Comparison of ENCODE assay signal across 10 cellular contexts in genomic region chr12:69685810-69686209, GRCh38. TPM values are rescaled to one million over a fixed set of nuclear protein-coding genes. Genes with fewer than 3 reads are reported as not detected.
A peak's percentile ranks its signal among the peaks of the same experiment; 100 is the strongest.
DNase-seq lines count a peak whose midpoint lies in the region; ATAC-seq, FAIRE-seq and TF ChIP-seq lines count a peak whose summit lies in the region.
"Had no signal": no experiment of that assay in that cellular context is flagged by ENCODE, and none has a peak within 500 bp of the region (broad histone marks: within the 10 kb centered on the region; RNA-seq: fewer than 3 reads in every experiment).

No MANE protein-coding gene starts in this region.

- H3K4me3 Mint-ChIP-seq in activated T-helper 17 cell treated with anti-CD3 and anti-CD28 coated beads, Interleukin-2, amount 50 U/mL, for 72 hours: no peak overlapping the region
- H3K4me3 Mint-ChIP-seq in nephron (no peak overlapping the region), neural progenitor cell (no peak overlapping the region)
- H3K4me3 Mint-ChIP-seq: activated CD4-positive, alpha-beta memory T cell treated with anti-CD3 and anti-CD28 coated beads, Interleukin-2, amount 10 ng/mL, durations not matched to agents 7 days and 5 days had no signal

- no peak overlapping the region for H3K4me2 ChIP-seq in neural progenitor cell

- no peaks in the 10 kb centered on the region for H3K36me3 ChIP-seq in neural progenitor cell

- TF ChIP-seq POLR2A in GM12891 (IDR thresholded peaks at IDR 0.05; ENCODE audit: low read depth, low read length): no peak

- no peaks in the 10 kb centered on the region for H4K20me1 ChIP-seq in neural progenitor cell (ENCODE audit: low read depth)

- no peaks in the 10 kb centered on the region for H3K36me3 Mint-ChIP-seq in activated T-helper 17 cell treated with anti-CD3 and anti-CD28 coated beads, Interleukin-2, amount 50 U/mL, for 72 hours (ENCODE audit: low read depth)
- H3K36me3 Mint-ChIP-seq in nephron (ENCODE audit: low read depth) (no peaks in the 10 kb centered on the region), neural progenitor cell (no peaks in the 10 kb centered on the region)

- H3F3A ChIP-seq in neural progenitor cell (ENCODE audit: low read depth): peaks cover 50% of the 10 kb centered on the region

- H3K4me3 ChIP-seq in neural progenitor cell: no peak overlapping the region
- H3K4me3 ChIP-seq: dorsolateral prefrontal cortex had no signal

- no peaks in the 10 kb centered on the region for H3K79me2 ChIP-seq in neural progenitor cell (ENCODE audit: low read depth)

- no peak overlapping the region for H3K9ac ChIP-seq in neural progenitor cell

- H3K27ac Mint-ChIP-seq in activated T-helper 17 cell treated with anti-CD3 and anti-CD28 coated beads, Interleukin-2, amount 50 U/mL, for 72 hours: no peak overlapping the region
- H3K27ac Mint-ChIP-seq in nephron: peak overlapping the region; percentile 43 to 79 (median 43)
- no peak overlapping the region for H3K27ac Mint-ChIP-seq in neural progenitor cell
- H3K27ac Mint-ChIP-seq: activated CD4-positive, alpha-beta memory T cell treated with anti-CD3 and anti-CD28 coated beads, Interleukin-2, amount 10 ng/mL, durations not matched to agents 7 days and 5 days had no signal

- TF ChIP-seq CTCF in nephron (IDR thresholded peaks at IDR 0.05; ENCODE audit: unreplicated experiment in 3 of 3) (no peak), neural progenitor cell (IDR thresholded peaks at IDR 0.05) (no peak)

- no peak overlapping the region for H2AFZ ChIP-seq in neural progenitor cell (replicated peaks)

- H3K9me3 Mint-ChIP-seq in activated T-helper 17 cell treated with anti-CD3 and anti-CD28 coated beads, Interleukin-2, amount 50 U/mL, for 72 hours: no peaks in the 10 kb centered on the region
- H3K9me3 Mint-ChIP-seq in nephron: no peaks in the 10 kb centered on the region
- H3K9me3 Mint-ChIP-seq in neural progenitor cell: no peaks in the 10 kb centered on the region
- H3K9me3 Mint-ChIP-seq: activated CD4-positive, alpha-beta memory T cell treated with anti-CD3 and anti-CD28 coated beads, Interleukin-2, amount 10 ng/mL, durations not matched to agents 7 days and 5 days had no signal

- H3K4me1 ChIP-seq in neural progenitor cell: peaks cover 53% of the 10 kb centered on the region

- DNase-seq in neural progenitor cell (ENCODE audit: low spot score): no peak
- no peak for DNase-seq in GM12891 (ENCODE audit: insufficient read length, low spot score)
- DNase-seq in hypothalamus (lab: John Stamatoyannopoulos, UW): no peak
- DNase-seq in foreskin melanocyte: no peak
- DNase-seq: activated CD4-positive, alpha-beta memory T cell treated with anti-CD3 and anti-CD28 coated beads, Interleukin-2, amount 10 ng/mL, durations not matched to agents 7 days and 5 days; dorsolateral prefrontal cortex had no signal

- FAIRE-seq in GM12891 (lab: Jason Lieb, UNC): no peak

- ATAC-seq in GM18907 (IDR thresholded peaks at IDR 0.05; ENCODE audit: unreplicated experiment) (peak; percentile 69), HG02870 (IDR thresholded peaks at IDR 0.05; ENCODE audit: unreplicated experiment) (peak; percentile 56)
- ATAC-seq in activated T-helper 17 cell treated with anti-CD3 and anti-CD28 coated beads, Interleukin-2, amount 50 U/mL, for 72 hours (replicated peaks): peak; percentile 65

- no peaks in the 10 kb centered on the region for H3K9me3 ChIP-seq in neural progenitor cell (ENCODE audit: low read depth)

- peaks cover 6% of the 10 kb centered on the region for H3K4me1 Mint-ChIP-seq in activated T-helper 17 cell treated with anti-CD3 and anti-CD28 coated beads, Interleukin-2, amount 50 U/mL, for 72 hours
- H3K4me1 Mint-ChIP-seq in nephron (peaks cover 41% of the 10 kb centered on the region), neural progenitor cell (peaks cover 42% of the 10 kb centered on the region)

- H3K27me3 Mint-ChIP-seq in activated T-helper 17 cell treated with anti-CD3 and anti-CD28 coated beads, Interleukin-2, amount 50 U/mL, for 72 hours: peaks cover 9% of the 10 kb centered on the region
- no peaks in the 10 kb centered on the region for H3K27me3 Mint-ChIP-seq in nephron (ENCODE audit: low read depth)
- peaks cover 9% of the 10 kb centered on the region for H3K27me3 Mint-ChIP-seq in neural progenitor cell (ENCODE audit: insufficient read depth, low read depth)

- H3K27ac ChIP-seq in neural progenitor cell: no peak overlapping the region

- H3K27me3 ChIP-seq in neural progenitor cell: no peaks in the 10 kb centered on the region
- H3K27me3 ChIP-seq: dorsolateral prefrontal cortex had no signal

TF ChIP-seq in GM12891, 5 proteins besides CTCF, POLR2A, EP300 and RAD21:
- TF ChIP-seq POU2F2 (IDR thresholded peaks at IDR 0.05; ENCODE audit: low read depth, low read length) (no peak), PAX5 (IDR thresholded peaks at IDR 0.05; ENCODE audit: insufficient read depth, low read length, severe bottlenecking) (no peak)

RNA-seq across cellular contexts. Expression of gene BEST3, which starts 13.3 kb away (rescaled TPM):
- not detected for total RNA-seq in activated T-helper 17 cell treated with anti-CD3 and anti-CD28 coated beads, Interleukin-2, amount 50 U/mL, for 72 hours
- total RNA-seq in neural progenitor cell (ENCODE audit: low replicate concordance): not detected in 2 replicates
- 0.09 TPM for polyA plus RNA-seq in GM12891 (2012; ENCODE audit: low read depth, missing spikeins)
- total RNA-seq: activated CD4-positive, alpha-beta memory T cell treated with anti-CD3 and anti-CD28 coated beads, Interleukin-2, amount 10 ng/mL, durations not matched to agents 7 days and 5 days had no signal

RNA-seq across cellular contexts. Expression of gene RAB3IP, which starts 52.9 kb away (rescaled TPM):
- total RNA-seq in activated T-helper 17 cell treated with anti-CD3 and anti-CD28 coated beads, Interleukin-2, amount 50 U/mL, for 72 hours: 10 to 100 TPM; 21.8 to 27.3 TPM
- 54.3 and 111 TPM in 2 replicates for total RNA-seq in neural progenitor cell (ENCODE audit: low replicate concordance)
- 12.5 TPM for polyA plus RNA-seq in GM12891 (2012; ENCODE audit: low read depth, missing spikeins)

Comparison
In these comparisons a context has a peak if more than half of its experiments do, and no peak if none do; other contexts are left out.
1. H3K27ac Mint-ChIP-seq: peak in nephron (3 of 3); none in activated T-helper 17 cell treated with anti-CD3 and anti-CD28 coated beads, Interleukin-2, amount 50 U/mL, for 72 hours (single experiment) and neural progenitor cell (single experiment).
2. Peak in every context shown above with its lines, with median percentiles within 50 percentile points of each other: ATAC-seq.